8 cellular contexts compared by ENCODE assay signal in the genomic region with DNA sequence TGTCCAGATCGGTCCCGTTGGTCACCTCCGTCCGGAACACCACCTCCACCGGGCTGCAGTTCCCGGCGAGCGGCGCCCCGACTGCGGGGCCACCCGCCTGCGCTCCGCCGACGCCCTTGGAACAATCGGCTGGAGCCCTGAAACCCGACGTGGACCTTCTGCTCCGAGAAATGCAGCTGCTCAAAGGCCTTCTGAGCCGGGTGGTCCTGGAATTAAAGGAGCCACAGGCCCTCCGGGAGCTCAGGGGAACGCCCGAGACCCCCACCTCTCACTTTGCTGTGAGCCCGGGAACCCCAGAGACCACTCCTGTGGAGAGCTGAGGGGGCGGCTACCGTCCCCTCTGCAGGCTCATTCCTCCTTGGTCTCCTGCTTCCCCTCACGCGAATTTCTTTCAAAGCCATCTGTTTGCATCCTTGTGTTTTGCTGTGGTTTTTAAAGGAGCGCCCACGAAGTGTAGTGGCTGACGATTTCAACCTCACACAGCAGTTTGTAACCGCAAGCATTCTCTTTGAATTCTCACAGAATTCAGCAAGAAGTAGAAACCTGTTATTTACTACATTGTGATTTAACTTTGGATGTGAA. TPM values are rescaled to one million over a fixed set of nuclear protein-coding genes. Genes with fewer than 3 reads are reported as not detected.
DNase-seq lines count a peak whose midpoint lies in the region; ATAC-seq and TF ChIP-seq lines count a peak whose summit lies in the region.

No MANE protein-coding gene starts in this region.

- no peaks in the 10 kb centered on the region for H3K9me3 Mint-ChIP-seq in activated CD4-positive, alpha-beta T cell treated with anti-CD3 and anti-CD28 coated beads, Interleukin-2, amount 10 ng/mL, durations not matched to agents 24 days and 14 days

- CTCF ChIA-PET in AG04450 (lab: Charles Lee) = interaction anchor here (1.0 to 5.9 kb wide), 5 partner anchors 11 to 310 kb away, joined by 3 to 92 read pairs (median 5); partner anchors contain the start of genes DUSP12 and FCRLA

- 12% methylated on average over 20 of the region's 33 CpGs for WGBS in esophagus muscularis mucosa

- H3K27ac ChIP-seq in AG04450 (ENCODE audit: low read depth, low read length) = peak overlapping the region; percentile 97
- H3K27ac ChIP-seq in HUES6 (ENCODE audit: low read depth, low read length) = peak overlapping the region; percentile 76
- H3K27ac ChIP-seq in esophagus muscularis mucosa (replicated peaks in 1 of 4) = peak overlapping the region; percentile 74 to 83 (median 79)
- peak overlapping the region; percentile 64 for H3K27ac ChIP-seq in neutrophil

- TF ChIP-seq POLR2A in esophagus muscularis mucosa (IDR thresholded peaks at IDR 0.05; ENCODE audit: low read depth) = no peak

- POLR2A ChIA-PET in AG04450 (lab: Yijun Ruan, JAX) = interaction anchor here (2.1 kb wide), 1 partner anchor 22 kb away, joined by 20 read pairs; the partner anchor contains the start of gene DUSP12

- H3K27me3 ChIP-seq in AG04450 (ENCODE audit: control insufficient read depth, insufficient read depth, low read length) = no peaks in the 10 kb centered on the region
- peaks cover 56% of the 10 kb centered on the region for H3K27me3 ChIP-seq in HUES6 (ENCODE audit: control insufficient read depth, insufficient read depth, low read length)
- H3K27me3 ChIP-seq in esophagus muscularis mucosa = peaks cover 0 to 9% (median 2%) of the 10 kb centered on the region in 4 donors
- peaks cover 100% of the 10 kb centered on the region for H3K27me3 ChIP-seq in neutrophil

- H3K4me1 ChIP-seq in HUES6 (ENCODE audit: control insufficient read depth, insufficient read depth, low read length) (peaks cover 7% of the 10 kb centered on the region), esophagus muscularis mucosa (peaks cover 5 to 24% (median 21%) of the 10 kb centered on the region in 4 donors), neutrophil (ENCODE audit: control insufficient read depth in 1 of 2, insufficient read depth in 1 of 2, low read depth in 1 of 2, low read length in 1 of 2) (peaks cover 19 to 20% of the 10 kb centered on the region in 2 experiments)

- H3K27me3 Mint-ChIP-seq in activated CD4-positive, alpha-beta T cell treated with anti-CD3 and anti-CD28 coated beads, Interleukin-2, amount 10 ng/mL, durations not matched to agents 24 days and 14 days = peaks cover 65% of the 10 kb centered on the region

- no peaks in the 10 kb centered on the region for H3K36me3 Mint-ChIP-seq in activated CD4-positive, alpha-beta T cell treated with anti-CD3 and anti-CD28 coated beads, Interleukin-2, amount 10 ng/mL, durations not matched to agents 24 days and 14 days (ENCODE audit: low read depth)

- H3K9me3 ChIP-seq in AG04450 (ENCODE audit: control insufficient read depth, insufficient read depth, low read length) = no peaks in the 10 kb centered on the region
- H3K9me3 ChIP-seq in HUES6 (ENCODE audit: control insufficient read depth, insufficient read depth, low read depth, low read length) = no peaks in the 10 kb centered on the region
- H3K9me3 ChIP-seq in esophagus muscularis mucosa = no peaks in the 10 kb centered on the region
- H3K9me3 ChIP-seq in neutrophil = no peaks in the 10 kb centered on the region

- peak overlapping the region; percentile 87 for H3K27ac Mint-ChIP-seq in activated CD4-positive, alpha-beta T cell treated with anti-CD3 and anti-CD28 coated beads, Interleukin-2, amount 10 ng/mL, durations not matched to agents 24 days and 14 days

- TF ChIP-seq CTCF in AG04450 (IDR thresholded peaks at IDR 0.05; ENCODE audit: low read depth, low read length) = no peak
- TF ChIP-seq CTCF in esophagus muscularis mucosa (IDR thresholded peaks at IDR 0.05) = no peak
- TF ChIP-seq CTCF in neutrophil (IDR thresholded peaks at IDR 0.05) = no peak

- intact Hi-C loops in activated CD4-positive, alpha-beta T cell treated with anti-CD3 and anti-CD28 coated beads, Interleukin-2, amount 10 ng/mL, durations not matched to agents 24 days and 14 days (cut with micrococcal nuclease) = loop anchor here (2.0 to 5.0 kb wide), 2 partner anchors 107 to 185 kb away; no protein-coding TSS in a partner anchor
- intact Hi-C loops in esophagus muscularis mucosa (cut with DNase I) = no loop called here

- ATAC-seq in GM19025 (IDR thresholded peaks at IDR 0.05; ENCODE audit: low read depth, unreplicated experiment) = peak; percentile 10
- ATAC-seq in HG03135 (IDR thresholded peaks at IDR 0.05; ENCODE audit: unreplicated experiment) = no peak
- ATAC-seq in HG03354 (IDR thresholded peaks at IDR 0.05; ENCODE audit: poor library complexity, severe bottlenecking, unreplicated experiment) = no peak

- H3K4me3 Mint-ChIP-seq in activated CD4-positive, alpha-beta T cell treated with anti-CD3 and anti-CD28 coated beads, Interleukin-2, amount 10 ng/mL, durations not matched to agents 24 days and 14 days = peak overlapping the region; percentile 88

- peaks cover 42% of the 10 kb centered on the region for H3K4me1 Mint-ChIP-seq in activated CD4-positive, alpha-beta T cell treated with anti-CD3 and anti-CD28 coated beads, Interleukin-2, amount 10 ng/mL, durations not matched to agents 24 days and 14 days

- no peaks in the 10 kb centered on the region for H3K36me3 ChIP-seq in HUES6 (ENCODE audit: control insufficient read depth, insufficient read depth, low read length)
- H3K36me3 ChIP-seq in esophagus muscularis mucosa = no peaks in the 10 kb centered on the region
- H3K36me3 ChIP-seq in neutrophil = no peaks in the 10 kb centered on the region

- DNase-seq in AG04450 (ENCODE audit: low read depth, low spot score) (peak; percentile 74), esophagus muscularis mucosa (ENCODE audit: extremely low spot score) (no peak)
- peak; percentile 88 for DNase-seq in activated CD4-positive, alpha-beta T cell treated with anti-CD3 and anti-CD28 coated beads, Interleukin-2, amount 10 ng/mL, durations not matched to agents 24 days and 14 days

- H3K9ac ChIP-seq in HUES6 (ENCODE audit: low read length) = peak overlapping the region; percentile 92

- H3K4me3 ChIP-seq in AG04450 (ENCODE audit: low read depth, low read length) (peak overlapping the region; percentile 84), HUES6 (ENCODE audit: low read depth, low read length) (peak overlapping the region; percentile 96), esophagus muscularis mucosa (peak overlapping the region; percentile 68 to 80 (median 74)), neutrophil (ENCODE audit: low read depth in 1 of 2, low read length in 1 of 2) (peak overlapping the region; percentile 78 to 82)

- TF ChIP-seq EP300 in esophagus muscularis mucosa (IDR thresholded peaks at IDR 0.05) = no peak

RNA-seq across cellular contexts. Expression of gene FCRLB, which starts 6.1 kb away (rescaled TPM):
- polyA plus RNA-seq in AG04450 (2011; rRNA removed) = 0.48 TPM in 2 replicates
- 0.09 and 0.35 TPM in 2 replicates for polyA minus RNA-seq in AG04450 (2011; rRNA and poly(A)+ RNA removed)
- total RNA-seq in activated CD4-positive, alpha-beta T cell treated with anti-CD3 and anti-CD28 coated beads, Interleukin-2, amount 10 ng/mL, durations not matched to agents 24 days and 14 days = not detected in 2 replicates
- 1 to 10 TPM in 1 of 4 donors, under 1 TPM in 2, not detected in 1; 0.34 to 1.3 (median 0.65) TPM for total RNA-seq in esophagus muscularis mucosa

RNA-seq across cellular contexts. Expression of gene FCRLA, which starts 20.4 kb away (rescaled TPM):
- 0.12 and 0.15 TPM in 2 replicates for polyA plus RNA-seq in AG04450 (2011; rRNA removed)
- polyA minus RNA-seq in AG04450 (2011; rRNA and poly(A)+ RNA removed) = 0.30 TPM in 1 of 2 replicates, not detected in the other
- total RNA-seq in activated CD4-positive, alpha-beta T cell treated with anti-CD3 and anti-CD28 coated beads, Interleukin-2, amount 10 ng/mL, durations not matched to agents 24 days and 14 days = not detected in 2 replicates
- under 1 TPM in 2 of 4 donors, not detected in 2; 0.33 to 0.75 TPM for total RNA-seq in esophagus muscularis mucosa

RNA-seq across cellular contexts. Expression of gene DUSP12, which starts 22.2 kb away (rescaled TPM):
- 34.9 and 41.1 TPM in 2 replicates for polyA plus RNA-seq in AG04450 (2011; rRNA removed)
- 6.3 and 13.0 TPM in 2 replicates for polyA minus RNA-seq in AG04450 (2011; rRNA and poly(A)+ RNA removed)
- 38.2 and 39.7 TPM in 2 replicates for total RNA-seq in activated CD4-positive, alpha-beta T cell treated with anti-CD3 and anti-CD28 coated beads, Interleukin-2, amount 10 ng/mL, durations not matched to agents 24 days and 14 days
- 10 to 100 TPM; 12.5 to 26.1 (median 22.8) TPM for total RNA-seq in esophagus muscularis mucosa

RNA-seq across cellular contexts. Expression of gene ATF6, which starts 38.7 kb away (rescaled TPM):
- 27.2 and 33.6 TPM in 2 replicates for polyA plus RNA-seq in AG04450 (2011; rRNA removed)
- 17.9 and 25.7 TPM in 2 replicates for polyA minus RNA-seq in AG04450 (2011; rRNA and poly(A)+ RNA removed)
- 23.6 and 27.7 TPM in 2 replicates for total RNA-seq in activated CD4-positive, alpha-beta T cell treated with anti-CD3 and anti-CD28 coated beads, Interleukin-2, amount 10 ng/mL, durations not matched to agents 24 days and 14 days
- total RNA-seq in esophagus muscularis mucosa = 10 to 100 TPM; 24.5 to 30.6 (median 27.4) TPM
